ENCODE assay signal across 13 cellular contexts in the genomic region with DNA sequence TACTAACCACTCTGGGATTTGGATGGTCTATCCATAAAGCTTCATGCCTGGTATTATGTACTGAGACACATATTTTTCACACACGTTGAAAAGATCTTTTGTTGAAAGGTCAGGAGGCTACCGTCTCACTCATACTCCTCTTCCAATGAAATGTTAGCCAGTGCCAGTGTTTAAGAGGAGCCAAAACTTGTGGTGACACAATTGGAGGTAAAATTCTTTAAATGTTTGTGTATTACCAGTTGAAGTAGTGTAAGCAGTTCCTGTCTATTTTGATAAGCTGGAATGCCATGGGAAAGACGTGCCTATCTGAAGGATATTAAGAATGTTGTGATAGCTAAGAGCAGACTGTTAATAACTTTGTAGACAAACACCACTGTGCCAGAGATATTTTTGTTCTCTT. TPM values are rescaled to one million over a fixed set of nuclear protein-coding genes. Genes with fewer than 3 reads are reported as not detected.
A peak's percentile ranks its signal among the peaks of the same experiment; 100 is the strongest.
DNase-seq lines count a peak whose midpoint lies in the region; ATAC-seq and TF ChIP-seq lines count a peak whose summit lies in the region.
"Had no signal": no experiment of that assay in that cellular context is flagged by ENCODE, and none has a peak within 500 bp of the region (broad histone marks: within the 10 kb centered on the region; RNA-seq: fewer than 3 reads in every experiment).

No MANE protein-coding gene starts in this region.

- peaks cover 25% of the 10 kb centered on the region for H3K4me1 Mint-ChIP-seq in osteocyte (ENCODE audit: unreplicated experiment)

- H3K9me3 Mint-ChIP-seq in osteocyte (ENCODE audit: unreplicated experiment) = no peaks in the 10 kb centered on the region
- H3K9me3 Mint-ChIP-seq: CD4-positive, alpha-beta T cell had no signal

- no peak overlapping the region for H3K4me3 ChIP-seq in aorta (ENCODE audit: low read length in 2 of 2)

- H3K4me3 Mint-ChIP-seq in osteocyte (ENCODE audit: unreplicated experiment) = no peak overlapping the region
- H3K4me3 Mint-ChIP-seq: CD4-positive, alpha-beta T cell had no signal

- no peak overlapping the region for H3K27ac ChIP-seq in aorta (ENCODE audit: low read depth in 1 of 2, low read length in 2 of 2)

- H3K4me1 ChIP-seq in aorta (ENCODE audit: control insufficient read depth in 1 of 2, insufficient read depth in 2 of 2, low read length in 2 of 2) = peaks cover 0 to 3% of the 10 kb centered on the region in 2 donors

- WGBS in aorta, 2 donors = 1 to 8% methylated on average over 3 of the region's 3 CpGs

- DNase-seq in Caki2 (ENCODE audit: low read depth) = peak; percentile 78
- peak; percentile 33 for DNase-seq in RPMI7951 (ENCODE audit: low read depth)
- no peak for DNase-seq in Right ventricle myocardium superior
- no peak for DNase-seq in osteocyte (ENCODE audit: extremely low spot score, unreplicated experiment)
- no peak for DNase-seq in aorta
- no peak for DNase-seq in COR-L47 (lab: John Stamatoyannopoulos, UW)
- no peak for DNase-seq in anterior cingulate cortex (lab: John Stamatoyannopoulos, UW)
- DNase-seq: activated CD4-positive, alpha-beta T cell treated with anti-CD3 and anti-CD28 coated beads for 1 hour; activated T-cell treated with anti-CD3 and anti-CD28 coated beads, Interleukin-2, amount 50 U/mL, for 48 hours; amygdala; CD4-positive, alpha-beta T cell; retina had no signal

- peaks cover 52% of the 10 kb centered on the region for H3K36me3 Mint-ChIP-seq in osteocyte (ENCODE audit: unreplicated experiment)

- no peak for TF ChIP-seq CTCF in osteocyte (IDR thresholded peaks at IDR 0.05)

- ATAC-seq in Right ventricle myocardium superior (ENCODE audit: poor library complexity) (peak; percentile 95), aorta (ENCODE audit: low FRiP score) (no peak), HG03354 (IDR thresholded peaks at IDR 0.05; ENCODE audit: poor library complexity, severe bottlenecking, unreplicated experiment) (no peak)

- intact Hi-C loops in Right ventricle myocardium superior (cut with DNase I) (no loop called here), aorta (cut with DNase I) (no loop called here)

- peaks cover 3 to 7% of the 10 kb centered on the region in 2 donors for H3K36me3 ChIP-seq in aorta (ENCODE audit: control insufficient read depth in 1 of 2, insufficient read depth in 2 of 2, low read length in 1 of 2)

- no peaks in the 10 kb centered on the region for H3K9me3 ChIP-seq in aorta (ENCODE audit: control insufficient read depth, low read length)

- peak overlapping the region; percentile 80 for H3K27ac Mint-ChIP-seq in osteocyte (ENCODE audit: unreplicated experiment)
- H3K27ac Mint-ChIP-seq: CD4-positive, alpha-beta T cell had no signal

- H3K27me3 ChIP-seq in aorta (ENCODE audit: control insufficient read depth in 1 of 2, insufficient read depth in 2 of 2, low read length in 1 of 2) = no peaks in the 10 kb centered on the region

- no peaks in the 10 kb centered on the region for H3K27me3 Mint-ChIP-seq in osteocyte (ENCODE audit: unreplicated experiment)
- H3K27me3 Mint-ChIP-seq: CD4-positive, alpha-beta T cell had no signal

- in situ Hi-C loops in Caki2 (cut with HindIII; ENCODE audit: low pct_unique_long_range_greater_than_20kb, low sequenced_read_pairs) = no loop called here

RNA-seq across cellular contexts. Expression of gene MARCHF7, which starts 32.1 kb away (rescaled TPM):
- total RNA-seq in Caki2 (2014; rRNA removed; shearing (Covaris generic); ENCODE audit: low replicate concordance) = 62.0 and 74.2 TPM in 2 replicates
- 117 and 134 TPM in 2 replicates for total RNA-seq in RPMI7951 (2014; rRNA removed; shearing (Covaris generic))
- total RNA-seq in Right ventricle myocardium superior = 70.7 TPM
- total RNA-seq in osteocyte = 89.5 and 92.8 TPM in 2 replicates
- 10 to 100 TPM; 81.3 to 88.1 TPM for total RNA-seq in aorta
- polyA plus RNA-seq in aorta = 10 to 100 TPM; 30.3 to 47.4 TPM

RNA-seq across cellular contexts. Expression of gene CD302, which starts 53.6 kb away (rescaled TPM):
- not detected in 2 replicates for total RNA-seq in Caki2 (2014; rRNA removed; shearing (Covaris generic); ENCODE audit: low replicate concordance)
- 16.6 and 22.5 TPM in 2 replicates for total RNA-seq in RPMI7951 (2014; rRNA removed; shearing (Covaris generic))
- total RNA-seq in Right ventricle myocardium superior (19.7 TPM), osteocyte (18.4 and 19.3 TPM in 2 replicates), aorta (10 to 100 TPM; 65.6 to 71.2 TPM)
- polyA plus RNA-seq in aorta = 10 to 100 TPM; 73.1 to 85.0 TPM

Comparison
In these comparisons a context has a peak if more than half of its experiments do, and no peak if none do; other contexts are left out.
1. DNase-seq: peak in Caki2 (single experiment) and RPMI7951 (single experiment); none in Right ventricle myocardium superior (single experiment), osteocyte (single experiment), aorta (0 of 2), COR-L47 (single experiment) and anterior cingulate cortex (0 of 58).
2. RNA of gene CD302, which starts 53.6 kb away (total RNA-seq): 65.6 to 71.2 TPM in aorta, 16.6 to 22.5 TPM in RPMI7951, 19.7 TPM in Right ventricle myocardium superior (single experiment) and 18.4 to 19.3 TPM in osteocyte; not detected in Caki2; every median in the first group is over 10 times any median in the second.